25 cellular contexts compared by ENCODE assay signal in genomic region chrX:618761-619450, GRCh38. TPM values are rescaled to one million over a fixed set of nuclear protein-coding genes. Genes with fewer than 3 reads are reported as not detected.
DNase-seq lines count a peak whose midpoint lies in the region; ATAC-seq and TF ChIP-seq lines count a peak whose summit lies in the region.
"Had no signal": no experiment of that assay in that cellular context is flagged by ENCODE, and none has a peak within 500 bp of the region (broad histone marks: within the 10 kb centered on the region; RNA-seq: fewer than 3 reads in every experiment).

No MANE protein-coding gene starts in this region.

- intact Hi-C loops in left cardiac atrium (cut with DNase I) = no loop called here
- intact Hi-C loops in esophagus muscularis mucosa (cut with DNase I) = no loop called here

- peak; percentile 7 for DNase-seq in right atrium auricular region (ENCODE audit: low spot score)
- no peak for DNase-seq in left cardiac atrium
- peak; percentile 37 for DNase-seq in esophagus muscularis mucosa (ENCODE audit: extremely low spot score)
- DNase-seq in mesenteric fat pad (ENCODE audit: low spot score) = peak; percentile 84
- DNase-seq in activated naive CD8-positive, alpha-beta T cell treated with anti-CD3 and anti-CD28 coated beads for 36 hours = no peak
- no peak for DNase-seq in NCI-H146 treated with DMSO at 0.1 percent for 48 hours (lab: John Stamatoyannopoulos, UW; ENCODE audit: unreplicated experiment)
- DNase-seq in retina = no peak
- DNase-seq: AML-193; DMS153; GDM1; GM23248; KBM-7; NCI-H1105 treated with DMSO at 0.1 percent for 48 hours; NCI-H1694 treated with DMSO at 0.1 percent for 48 hours; NCI-H510A; NCI-H748 treated with DMSO at 0.1 percent for 48 hours; NK-92 treated with Interleukin-12 subunit alpha and Interleukin-12 subunit beta, amount 100 ng/mL, for 24 hours; OCI-M1; SHP77 had no signal

- no peak for ATAC-seq in left cardiac atrium
- no peak for ATAC-seq in HG03432 (IDR thresholded peaks at IDR 0.05; ENCODE audit: unreplicated experiment)
- ATAC-seq: HepG2 had no signal

- peaks cover 66% of the 10 kb centered on the region for H3K27me3 Mint-ChIP-seq in activated naive CD8-positive, alpha-beta T cell treated with anti-CD3 and anti-CD28 coated beads for 36 hours

- no peaks in the 10 kb centered on the region for H3K36me3 Mint-ChIP-seq in activated naive CD8-positive, alpha-beta T cell treated with anti-CD3 and anti-CD28 coated beads for 36 hours
- H3K36me3 Mint-ChIP-seq: CD14-positive monocyte had no signal

- H3K4me3 ChIP-seq in right atrium auricular region (no peak overlapping the region), esophagus muscularis mucosa (no peak overlapping the region)
- H3K4me3 ChIP-seq: GM23248 had no signal

- no peak overlapping the region for H3K27ac Mint-ChIP-seq in activated naive CD8-positive, alpha-beta T cell treated with anti-CD3 and anti-CD28 coated beads for 36 hours
- H3K27ac Mint-ChIP-seq: CD14-positive monocyte had no signal

- H3K4me1 Mint-ChIP-seq in activated naive CD8-positive, alpha-beta T cell treated with anti-CD3 and anti-CD28 coated beads for 36 hours = peaks cover 2% of the 10 kb centered on the region
- H3K4me1 Mint-ChIP-seq: CD14-positive monocyte had no signal

- H3K27me3 ChIP-seq in right atrium auricular region (peaks cover 0 to 17% of the 10 kb centered on the region in 2 donors), esophagus muscularis mucosa (peaks cover 0 to 89% (median 22%) of the 10 kb centered on the region in 4 donors)

- H3K9me3 Mint-ChIP-seq in activated naive CD8-positive, alpha-beta T cell treated with anti-CD3 and anti-CD28 coated beads for 36 hours = no peaks in the 10 kb centered on the region

- TF ChIP-seq EP300 in esophagus muscularis mucosa (IDR thresholded peaks at IDR 0.05) = no peak

- no peaks in the 10 kb centered on the region for H3K9me3 ChIP-seq in right atrium auricular region
- peaks cover 0 to 2% (median 0%) of the 10 kb centered on the region in 4 donors for H3K9me3 ChIP-seq in esophagus muscularis mucosa

- 20% methylated on average over 3 of the region's 54 CpGs for WGBS in esophagus muscularis mucosa

- H3K4me1 ChIP-seq in right atrium auricular region (peaks cover 0 to 5% of the 10 kb centered on the region in 2 donors), esophagus muscularis mucosa (peaks cover 0 to 7% (median 5%) of the 10 kb centered on the region in 4 donors)

- TF ChIP-seq POLR2A in esophagus muscularis mucosa (IDR thresholded peaks at IDR 0.05; ENCODE audit: low read depth) = no peak

- no peak overlapping the region for H3K4me3 Mint-ChIP-seq in activated naive CD8-positive, alpha-beta T cell treated with anti-CD3 and anti-CD28 coated beads for 36 hours

- TF ChIP-seq CTCF in right atrium auricular region (IDR thresholded peaks at IDR 0.05) (no peak), esophagus muscularis mucosa (IDR thresholded peaks at IDR 0.05) (no peak)

- no peaks in the 10 kb centered on the region for H3K36me3 ChIP-seq in right atrium auricular region
- no peaks in the 10 kb centered on the region for H3K36me3 ChIP-seq in esophagus muscularis mucosa

- H3K27ac ChIP-seq in right atrium auricular region (no peak overlapping the region), esophagus muscularis mucosa (replicated peaks in 1 of 4) (no peak overlapping the region)
- H3K27ac ChIP-seq: 22Rv1, GM23248 had no signal

RNA-seq across cellular contexts. Expression of gene SHOX, which starts 11.7 kb away (rescaled TPM):
- total RNA-seq in right atrium auricular region (not detected), left cardiac atrium (not detected), esophagus muscularis mucosa (under 1 TPM in 1 of 4 donors, not detected in 3; 0.17 TPM), mesenteric fat pad (0.10 TPM)
- not detected for total RNA-seq in activated naive CD8-positive, alpha-beta T cell treated with anti-CD3 and anti-CD28 coated beads for 36 hours
- total RNA-seq: Daoy, GM23248, HepG2, RPMI7951 had no signal

Comparison
In these comparisons a context has a peak if more than half of its experiments do, and no peak if none do; other contexts are left out.
1. DNase-seq: peak in right atrium auricular region (single experiment), esophagus muscularis mucosa (single experiment) and mesenteric fat pad (single experiment); none in left cardiac atrium (single experiment), activated naive CD8-positive, alpha-beta T cell treated with anti-CD3 and anti-CD28 coated beads for 36 hours (single experiment), NCI-H146 treated with DMSO at 0.1 percent for 48 hours (single experiment) and retina (single experiment).